Comparison of ENCODE assay signal across 8 cellular contexts in genomic region chr12:14567311-14568195, GRCh38. TPM values are rescaled to one million over a fixed set of nuclear protein-coding genes. Genes with fewer than 3 reads are reported as not detected.
DNase-seq lines count a peak whose midpoint lies in the region; ATAC-seq and TF ChIP-seq lines count a peak whose summit lies in the region.

A gene with protein sequence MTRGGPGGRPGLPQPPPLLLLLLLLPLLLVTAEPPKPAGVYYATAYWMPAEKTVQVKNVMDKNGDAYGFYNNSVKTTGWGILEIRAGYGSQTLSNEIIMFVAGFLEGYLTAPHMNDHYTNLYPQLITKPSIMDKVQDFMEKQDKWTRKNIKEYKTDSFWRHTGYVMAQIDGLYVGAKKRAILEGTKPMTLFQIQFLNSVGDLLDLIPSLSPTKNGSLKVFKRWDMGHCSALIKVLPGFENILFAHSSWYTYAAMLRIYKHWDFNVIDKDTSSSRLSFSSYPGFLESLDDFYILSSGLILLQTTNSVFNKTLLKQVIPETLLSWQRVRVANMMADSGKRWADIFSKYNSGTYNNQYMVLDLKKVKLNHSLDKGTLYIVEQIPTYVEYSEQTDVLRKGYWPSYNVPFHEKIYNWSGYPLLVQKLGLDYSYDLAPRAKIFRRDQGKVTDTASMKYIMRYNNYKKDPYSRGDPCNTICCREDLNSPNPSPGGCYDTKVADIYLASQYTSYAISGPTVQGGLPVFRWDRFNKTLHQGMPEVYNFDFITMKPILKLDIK (minus strand): TSS chr12:14567883. CDS start chr12:14567696, 187 bp downstream.

- peak within 1 kb of the TSS; percentile 53 for H3K4me3 Mint-ChIP-seq in stimulated activated memory B cell treated with anti-CD40 and anti-IgM and Interleukin-4, amounts not matched to agents 10 μg/mL and 1 μg/mL and 100 μg/mL, for 72 hours

- WGBS in liver = 7% methylated on average over 80 of the region's 80 CpGs

- peak within 1 kb of the TSS; percentile 9 to 16 for H3K9ac ChIP-seq in liver (ENCODE audit: low read depth in 1 of 2, low read length in 2 of 2)

- no peaks in the 10 kb centered on the region for H3K9me3 ChIP-seq in liver (ENCODE audit: control insufficient read depth in 4 of 4, low read length in 3 of 4)

- peaks cover 11% of the 10 kb centered on the region for H3K27me3 Mint-ChIP-seq in stimulated activated memory B cell treated with anti-CD40 and anti-IgM and Interleukin-4, amounts not matched to agents 10 μg/mL and 1 μg/mL and 100 μg/mL, for 72 hours

- peak; percentile 77 for ATAC-seq in stimulated activated memory B cell treated with anti-CD40 and anti-IgM and Interleukin-4, amounts not matched to agents 10 μg/mL and 1 μg/mL and 100 μg/mL, for 72 hours
- ATAC-seq in HG02938 (IDR thresholded peaks at IDR 0.05; ENCODE audit: unreplicated experiment) = no peak

- peak within 1 kb of the TSS; percentile 54 to 76 (median 62) for H3K4me3 ChIP-seq in liver (ENCODE audit: low read depth in 1 of 3, low read length in 3 of 3)

- no peaks in the 10 kb centered on the region for H3K36me3 ChIP-seq in liver (ENCODE audit: control insufficient read depth in 4 of 4, insufficient read depth in 3 of 4, low read depth in 1 of 4, low read length in 3 of 4)

- no peaks in the 10 kb centered on the region for H3K27me3 ChIP-seq in liver (ENCODE audit: control insufficient read depth in 4 of 4, insufficient read depth in 4 of 4, low read length in 3 of 4)

- H3K4me1 ChIP-seq in liver (ENCODE audit: control insufficient read depth in 4 of 4, insufficient read depth in 4 of 4, low read length in 3 of 4) = peaks cover 0 to 10% (median 6%) of the 10 kb centered on the region in 4 donors

- peak within 1 kb of the TSS; percentile 60 to 65 for H3K27ac ChIP-seq in liver (ENCODE audit: low read depth in 1 of 2, low read length in 2 of 2)

- no peak for TF ChIP-seq RAD21 in liver (IDR thresholded peaks at IDR 0.05)

- peaks cover 6% of the 10 kb centered on the region for H3K4me1 Mint-ChIP-seq in stimulated activated memory B cell treated with anti-CD40 and anti-IgM and Interleukin-4, amounts not matched to agents 10 μg/mL and 1 μg/mL and 100 μg/mL, for 72 hours

- peak within 1 kb of the TSS; percentile 4 for H3K27ac Mint-ChIP-seq in stimulated activated memory B cell treated with anti-CD40 and anti-IgM and Interleukin-4, amounts not matched to agents 10 μg/mL and 1 μg/mL and 100 μg/mL, for 72 hours

- no peaks in the 10 kb centered on the region for H3K9me3 Mint-ChIP-seq in stimulated activated memory B cell treated with anti-CD40 and anti-IgM and Interleukin-4, amounts not matched to agents 10 μg/mL and 1 μg/mL and 100 μg/mL, for 72 hours

- no peaks in the 10 kb centered on the region for H3K36me3 Mint-ChIP-seq in stimulated activated memory B cell treated with anti-CD40 and anti-IgM and Interleukin-4, amounts not matched to agents 10 μg/mL and 1 μg/mL and 100 μg/mL, for 72 hours

- DNase-seq in CD1c-positive myeloid dendritic cell (ENCODE audit: extremely low spot score) (peak; percentile 78), GM19238 (ENCODE audit: insufficient read length, low spot score) (peak; percentile 17), NCI-H446 treated with DMSO at 0.1 percent for 48 hours (lab: John Stamatoyannopoulos, UW) (peak; percentile 59), dermis blood vessel endothelial cell (peak; percentile 21), SHP77 (lab: John Stamatoyannopoulos, UW) (no peak)

- TF ChIP-seq CTCF in liver (IDR thresholded peaks at IDR 0.05; ENCODE audit: low read depth, low read length, missing input control) = no peak

TF ChIP-seq in liver, 16 proteins besides CTCF, POLR2A, EP300 and RAD21:
- TF ChIP-seq RXRA (IDR thresholded peaks at IDR 0.05) (peak in 1 of 2 donors; percentile 17), NR2F2 (IDR thresholded peaks at IDR 0.05) (no peak), JUND (IDR thresholded peaks at IDR 0.05) (no peak), FOXA1 (IDR thresholded peaks at IDR 0.05) (no peak), TAF1 (conservative IDR thresholded peaks at IDR 0.05) (no peak), HNF4G (IDR thresholded peaks at IDR 0.05) (no peak), HNF4A (conservative IDR thresholded peaks at IDR 0.05) (peak in 1 of 2 donors; percentile 9)
- TF ChIP-seq, protein P1, sequence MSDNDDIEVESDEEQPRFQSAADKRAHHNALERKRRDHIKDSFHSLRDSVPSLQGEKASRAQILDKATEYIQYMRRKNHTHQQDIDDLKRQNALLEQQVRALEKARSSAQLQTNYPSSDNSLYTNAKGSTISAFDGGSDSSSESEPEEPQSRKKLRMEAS (IDR thresholded peaks at IDR 0.05) = peak; percentile 19

RNA-seq across cellular contexts. Expression of the gene that starts here (rescaled TPM):
- total RNA-seq in dermis blood vessel endothelial cell (0.34 and 1.4 TPM in 2 replicates), liver (1 to 10 TPM; 3.8 to 7.5 TPM)
- 1 to 10 TPM; 1.4 to 4.5 TPM for polyA plus RNA-seq in liver

Comparison
In these comparisons a context has a peak if more than half of its experiments do, and no peak if none do; other contexts are left out.
1. DNase-seq: peak in CD1c-positive myeloid dendritic cell (single experiment), GM19238 (single experiment), NCI-H446 treated with DMSO at 0.1 percent for 48 hours (single experiment) and dermis blood vessel endothelial cell (single experiment); none in SHP77 (0 of 2).